Comparison of ENCODE assay signal across 12 cellular contexts in the genomic region with DNA sequence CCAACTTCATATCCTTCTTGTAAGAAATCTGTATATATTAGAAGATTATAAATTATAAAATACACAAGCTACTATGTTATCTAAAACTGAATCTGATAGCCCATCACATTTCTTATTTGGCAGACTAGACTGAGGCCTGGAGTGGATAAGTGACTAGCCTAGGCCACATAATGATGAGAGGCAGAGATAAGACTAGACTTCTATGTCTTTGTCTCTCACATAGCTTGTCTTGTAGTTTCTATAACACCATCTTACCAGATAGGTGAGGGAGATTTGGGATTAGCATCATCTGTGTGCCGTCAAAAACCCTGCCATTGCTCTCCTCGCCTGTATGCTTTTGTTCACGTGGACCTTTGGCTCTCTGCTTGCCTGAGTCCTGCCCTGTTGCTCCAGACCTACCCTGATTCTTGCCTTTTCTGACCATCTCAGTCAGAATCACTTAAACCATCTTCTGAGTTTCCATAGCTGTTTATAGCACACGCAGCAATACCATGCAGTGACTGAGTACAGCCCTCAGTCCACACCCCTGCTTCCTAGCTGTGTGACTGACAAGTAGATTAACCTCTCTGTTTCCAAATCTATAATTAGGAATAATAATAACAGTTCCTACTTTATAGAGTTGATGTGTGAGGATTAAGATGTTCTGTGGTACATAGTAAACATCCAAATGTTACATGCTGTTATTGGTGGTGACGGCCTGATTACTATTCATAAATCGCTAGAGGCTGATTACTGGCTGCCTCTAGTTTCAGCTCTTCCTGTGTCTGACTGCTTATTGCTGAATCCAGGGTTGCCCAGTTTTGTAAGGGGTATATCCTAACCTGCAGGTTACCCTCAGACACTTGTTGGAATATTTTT. TPM values are rescaled to one million over a fixed set of nuclear protein-coding genes. Genes with fewer than 3 reads are reported as not detected.
DNase-seq lines count a peak whose midpoint lies in the region; ATAC-seq and TF ChIP-seq lines count a peak whose summit lies in the region.
"Had no signal": no experiment of that assay in that cellular context is flagged by ENCODE, and none has a peak within 500 bp of the region (broad histone marks: within the 10 kb centered on the region; RNA-seq: fewer than 3 reads in every experiment).

No MANE protein-coding gene starts in this region.

- no peak for DNase-seq in activated T-cell treated with anti-CD3 and anti-CD28 coated beads, Interleukin-2, amount 50 U/mL, for 72 hours
- no peak for DNase-seq in activated T-cell treated with anti-CD3 and anti-CD28 coated beads, Interleukin-2, amount 50 U/mL, for 1 hour
- no peak for DNase-seq in stimulated activated effector memory CD8-positive, alpha-beta T cell treated with anti-CD3 and anti-CD28 coated beads, Interleukin-12 subunit alpha, Interleukin-12 subunit beta, amount 100 ng/mL, for 72 hours (ENCODE audit: low spot score in 2 of 2)
- DNase-seq in iPS-NIHi7 (ENCODE audit: extremely low spot score) = no peak
- DNase-seq: gastrocnemius medialis, MG63 had no signal

- no peak overlapping the region for H3K9ac ChIP-seq in iPS-20b (ENCODE audit: low read depth, low read length)

- H3K4me3 ChIP-seq in iPS-20b (ENCODE audit: low read length) = 0 out of 2 replicates have a peak overlapping the region, but pooled peaks have one; percentile 13
- H3K4me3 ChIP-seq: gastrocnemius medialis, MG63, SJSA1 had no signal

- peaks cover 48% of the 10 kb centered on the region for H3K4me1 Mint-ChIP-seq in activated T-cell treated with anti-CD3 and anti-CD28 coated beads, Interleukin-2, amount 50 U/mL, for 72 hours (ENCODE audit: low read depth)
- H3K4me1 Mint-ChIP-seq in stimulated activated effector memory CD8-positive, alpha-beta T cell treated with anti-CD3 and anti-CD28 coated beads, Interleukin-12 subunit alpha, Interleukin-12 subunit beta, amount 100 ng/mL, for 72 hours = peaks cover 58% of the 10 kb centered on the region

- H3K27ac Mint-ChIP-seq in activated T-cell treated with anti-CD3 and anti-CD28 coated beads, Interleukin-2, amount 50 U/mL, for 72 hours = peak overlapping the region; percentile 31
- H3K27ac Mint-ChIP-seq in stimulated activated effector memory CD8-positive, alpha-beta T cell treated with anti-CD3 and anti-CD28 coated beads, Interleukin-12 subunit alpha, Interleukin-12 subunit beta, amount 100 ng/mL, for 72 hours = no peak overlapping the region

- H3K9me3 Mint-ChIP-seq in activated T-cell treated with anti-CD3 and anti-CD28 coated beads, Interleukin-2, amount 50 U/mL, for 72 hours = no peaks in the 10 kb centered on the region
- H3K9me3 Mint-ChIP-seq in stimulated activated effector memory CD8-positive, alpha-beta T cell treated with anti-CD3 and anti-CD28 coated beads, Interleukin-12 subunit alpha, Interleukin-12 subunit beta, amount 100 ng/mL, for 72 hours = no peaks in the 10 kb centered on the region
- H3K9me3 Mint-ChIP-seq: neural crest cell had no signal

- no peaks in the 10 kb centered on the region for H3K27me3 Mint-ChIP-seq in activated T-cell treated with anti-CD3 and anti-CD28 coated beads, Interleukin-2, amount 50 U/mL, for 72 hours (ENCODE audit: low read depth)

- peak overlapping the region; percentile 32 for H3K27ac ChIP-seq in VCaP
- no peak overlapping the region for H3K27ac ChIP-seq in iPS-20b (ENCODE audit: low read length)

- H3K36me3 Mint-ChIP-seq in activated T-cell treated with anti-CD3 and anti-CD28 coated beads, Interleukin-2, amount 50 U/mL, for 72 hours (ENCODE audit: insufficient read depth in 2 of 2) = no peaks in the 10 kb centered on the region
- H3K36me3 Mint-ChIP-seq in stimulated activated effector memory CD8-positive, alpha-beta T cell treated with anti-CD3 and anti-CD28 coated beads, Interleukin-12 subunit alpha, Interleukin-12 subunit beta, amount 100 ng/mL, for 72 hours = no peaks in the 10 kb centered on the region

- peaks cover 22% of the 10 kb centered on the region for H3K4me1 ChIP-seq in iPS-20b (ENCODE audit: insufficient read depth, low read length)

- peak overlapping the region in 1 of 2 donors; percentile 48 for H3K4me3 Mint-ChIP-seq in activated T-cell treated with anti-CD3 and anti-CD28 coated beads, Interleukin-2, amount 50 U/mL, for 72 hours
- H3K4me3 Mint-ChIP-seq in stimulated activated effector memory CD8-positive, alpha-beta T cell treated with anti-CD3 and anti-CD28 coated beads, Interleukin-12 subunit alpha, Interleukin-12 subunit beta, amount 100 ng/mL, for 72 hours = peak overlapping the region; percentile 1
- H3K4me3 Mint-ChIP-seq: neural crest cell had no signal

- ATAC-seq in activated T-cell treated with anti-CD3 and anti-CD28 coated beads, Interleukin-2, amount 50 U/mL, for 72 hours (replicated peaks in 1 of 2) = peak in 1 of 2 donors; percentile 33
- ATAC-seq in stimulated activated effector memory CD8-positive, alpha-beta T cell treated with anti-CD3 and anti-CD28 coated beads, Interleukin-12 subunit alpha, Interleukin-12 subunit beta, amount 100 ng/mL, for 72 hours = peak; percentile 70
- no peak for ATAC-seq in GM19463 (IDR thresholded peaks at IDR 0.05; ENCODE audit: unreplicated experiment)
- no peak for ATAC-seq in GM18858 (IDR thresholded peaks at IDR 0.05; ENCODE audit: unreplicated experiment)
- ATAC-seq: gastrocnemius medialis had no signal

- H3K36me3 ChIP-seq in iPS-20b (ENCODE audit: insufficient read depth, low read depth, low read length) = no peaks in the 10 kb centered on the region
- H3K36me3 ChIP-seq: gastrocnemius medialis, MG63, SJSA1 had no signal

- H3K9me3 ChIP-seq in iPS-20b (ENCODE audit: insufficient read depth, low read depth, low read length) = no peaks in the 10 kb centered on the region
- H3K9me3 ChIP-seq: gastrocnemius medialis, MG63, SJSA1 had no signal

- no peak for TF ChIP-seq CTCF in VCaP (conservative IDR thresholded peaks at IDR 0.05)

- no peaks in the 10 kb centered on the region for H3K27me3 ChIP-seq in iPS-20b (ENCODE audit: insufficient read depth, low read length)
- H3K27me3 ChIP-seq: gastrocnemius medialis, MG63, SJSA1 had no signal

RNA-seq across cellular contexts. Expression of a gene that starts 49.7 kb away (rescaled TPM):
- total RNA-seq in activated T-cell treated with anti-CD3 and anti-CD28 coated beads, Interleukin-2, amount 50 U/mL, for 72 hours = 10 to 100 TPM; 31.6 to 37.7 TPM
